In the genomic region with DNA sequence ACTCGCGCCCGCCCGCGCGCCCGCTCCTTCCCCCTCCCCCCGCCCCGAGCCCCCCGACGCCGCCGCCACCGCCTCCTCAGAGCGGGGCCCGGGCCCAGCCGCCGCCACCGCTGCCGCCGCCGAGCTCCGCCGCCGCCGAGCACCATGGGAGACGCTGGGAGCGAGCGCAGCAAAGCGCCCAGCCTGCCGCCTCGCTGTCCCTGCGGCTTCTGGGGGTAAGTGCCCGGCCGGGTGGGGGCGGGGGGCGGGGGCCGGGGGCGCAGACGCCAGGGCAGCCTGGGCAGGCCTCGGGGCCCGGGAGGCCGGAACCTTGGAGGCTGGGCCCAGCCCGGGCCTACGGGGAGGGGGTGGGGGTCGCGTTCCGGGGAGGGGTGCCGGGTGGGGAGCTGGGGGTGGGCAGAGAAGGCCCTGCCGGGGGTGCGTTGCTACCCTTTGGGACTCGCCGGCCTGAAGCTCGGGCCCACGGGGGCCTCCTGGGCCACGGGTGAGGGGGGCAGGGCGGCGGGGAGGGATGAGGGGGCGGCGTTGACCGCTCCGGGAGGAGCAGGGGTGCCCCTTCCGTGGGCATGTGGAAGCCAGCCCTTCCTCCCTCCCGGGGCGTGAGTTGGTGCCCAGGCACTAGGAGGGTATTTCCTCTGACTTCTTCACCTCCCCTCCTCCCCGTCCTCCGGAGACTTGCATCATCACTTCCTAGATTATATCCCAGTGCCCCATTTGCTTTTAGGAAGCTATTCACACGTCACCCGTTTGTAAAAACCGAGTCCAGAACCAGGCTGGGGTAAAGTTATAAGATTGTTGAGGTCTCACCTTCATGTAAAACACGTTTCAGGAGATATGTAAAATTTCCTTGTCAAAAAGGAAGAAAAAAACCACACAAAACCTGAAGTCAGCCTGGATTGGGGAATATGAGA, we compare ENCODE assay signal across 1 cellular context.
TF ChIP-seq lines count a peak whose summit lies in the region.

No MANE protein-coding gene starts in this region.

TF ChIP-seq in K562, 482 proteins besides CTCF, POLR2A, EP300 and RAD21 (continued from another document):
- peak; percentile 80 for TF ChIP-seq JUND (IDR thresholded peaks at IDR 0.05; ENCODE audit: borderline replicate concordance, low read depth, low read length)
- no peak; the same call in 1 of the 3 replicates for TF ChIP-seq JUND (tag; IDR thresholded peaks at IDR 0.05; ENCODE audit: borderline replicate concordance, low read depth, low read length)
- TF ChIP-seq ATF7 (IDR thresholded peaks at IDR 0.05) = peak; percentile 74; the same call in 1 of the 2 replicates
- TF ChIP-seq RFX1 (IDR thresholded peaks at IDR 0.05) = no peak
- peak; percentile 24; the same call in 1 of the 2 replicates for TF ChIP-seq ZFX (CRISPR knock-in tag; IDR thresholded peaks at IDR 0.05)
- TF ChIP-seq GABPB1 (CRISPR knock-in tag; IDR thresholded peaks at IDR 0.05) = peak; percentile 27; the same call in 1 of the 2 replicates
- peak; percentile 34; the same call in 1 of the 2 replicates for TF ChIP-seq TEAD4 (IDR thresholded peaks at IDR 0.05; ENCODE audit: low read length)
- TF ChIP-seq TEAD4 (CRISPR knock-in tag; IDR thresholded peaks at IDR 0.05; ENCODE audit: borderline replicate concordance) = no peak
- peak; percentile 69 for TF ChIP-seq EP400 (IDR thresholded peaks at IDR 0.05)
- peak; percentile 88 for TF ChIP-seq CEBPG (CRISPR knock-in tag; IDR thresholded peaks at IDR 0.05)
- peak; percentile 92 to 97 for TF ChIP-seq CEBPG (tag; conservative IDR thresholded peaks at IDR 0.05 in 1 of 2, IDR thresholded peaks at IDR 0.05 in 1 of 2)
- TF ChIP-seq HDAC1 (IDR thresholded peaks at IDR 0.05) = peak in 1 of 2 experiments; percentile 46; a peak in 1 of 4 replicates
- peak; percentile 91 for TF ChIP-seq CEBPB (tag; IDR thresholded peaks at IDR 0.05)
- TF ChIP-seq, protein P1, sequence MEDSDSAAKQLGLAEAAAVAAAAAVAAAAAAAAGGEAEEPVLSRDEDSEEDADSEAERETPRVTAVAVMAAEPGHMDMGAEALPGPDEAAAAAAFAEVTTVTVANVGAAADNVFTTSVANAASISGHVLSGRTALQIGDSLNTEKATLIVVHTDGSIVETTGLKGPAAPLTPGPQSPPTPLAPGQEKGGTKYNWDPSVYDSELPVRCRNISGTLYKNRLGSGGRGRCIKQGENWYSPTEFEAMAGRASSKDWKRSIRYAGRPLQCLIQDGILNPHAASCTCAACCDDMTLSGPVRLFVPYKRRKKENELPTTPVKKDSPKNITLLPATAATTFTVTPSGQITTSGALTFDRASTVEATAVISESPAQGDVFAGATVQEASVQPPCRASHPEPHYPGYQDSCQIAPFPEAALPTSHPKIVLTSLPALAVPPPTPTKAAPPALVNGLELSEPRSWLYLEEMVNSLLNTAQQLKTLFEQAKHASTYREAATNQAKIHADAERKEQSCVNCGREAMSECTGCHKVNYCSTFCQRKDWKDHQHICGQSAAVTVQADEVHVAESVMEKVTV (CRISPR knock-in tag; IDR thresholded peaks at IDR 0.05) = 0 out of 2 replicates have a peak, but pooled peaks have one; percentile 8
- no peak for TF ChIP-seq ATF1 (CRISPR knock-in tag; IDR thresholded peaks at IDR 0.05)
- TF ChIP-seq ATF1 (tag; IDR thresholded peaks at IDR 0.05) = peak; percentile 60
- 0 out of 2 replicates have a peak, but pooled peaks have one; percentile 33 for TF ChIP-seq TFAP4 (CRISPR knock-in tag; IDR thresholded peaks at IDR 0.05; ENCODE audit: borderline replicate concordance)
- TF ChIP-seq ZKSCAN3 (CRISPR knock-in tag; IDR thresholded peaks at IDR 0.05) = no peak
- TF ChIP-seq SP1 (CRISPR knock-in tag; IDR thresholded peaks at IDR 0.05) = 0 out of 2 replicates have a peak, but pooled peaks have one; percentile 31
- peak; percentile 90 for TF ChIP-seq ZNF263 (CRISPR knock-in tag; IDR thresholded peaks at IDR 0.05; ENCODE audit: borderline replicate concordance)
- no peak for TF ChIP-seq BRD4 (IDR thresholded peaks at IDR 0.05)
- TF ChIP-seq, protein P2, sequence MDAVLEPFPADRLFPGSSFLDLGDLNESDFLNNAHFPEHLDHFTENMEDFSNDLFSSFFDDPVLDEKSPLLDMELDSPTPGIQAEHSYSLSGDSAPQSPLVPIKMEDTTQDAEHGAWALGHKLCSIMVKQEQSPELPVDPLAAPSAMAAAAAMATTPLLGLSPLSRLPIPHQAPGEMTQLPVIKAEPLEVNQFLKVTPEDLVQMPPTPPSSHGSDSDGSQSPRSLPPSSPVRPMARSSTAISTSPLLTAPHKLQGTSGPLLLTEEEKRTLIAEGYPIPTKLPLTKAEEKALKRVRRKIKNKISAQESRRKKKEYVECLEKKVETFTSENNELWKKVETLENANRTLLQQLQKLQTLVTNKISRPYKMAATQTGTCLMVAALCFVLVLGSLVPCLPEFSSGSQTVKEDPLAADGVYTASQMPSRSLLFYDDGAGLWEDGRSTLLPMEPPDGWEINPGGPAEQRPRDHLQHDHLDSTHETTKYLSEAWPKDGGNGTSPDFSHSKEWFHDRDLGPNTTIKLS (IDR thresholded peaks at IDR 0.05; ENCODE audit: borderline replicate concordance, low read depth) = peak; percentile 31; the same call in 1 of the 2 replicates
- TF ChIP-seq ZNF175 (CRISPR knock-in tag; IDR thresholded peaks at IDR 0.05; ENCODE audit: low read depth) = no peak
- TF ChIP-seq ZNF133 (CRISPR knock-in tag; IDR thresholded peaks at IDR 0.05) = no peak
- peak; percentile 32; the same call in 1 of the 2 replicates for TF ChIP-seq FOSL1 (tag; conservative IDR thresholded peaks at IDR 0.05)
- TF ChIP-seq TRIM24 (IDR thresholded peaks at IDR 0.05) = peak in 1 of 2 experiments; percentile 37; a peak in 1 of 4 replicates
- no peak for TF ChIP-seq CBFA2T3 (IDR thresholded peaks at IDR 0.05)
- peak; percentile 53; the same call in 1 of the 2 replicates for TF ChIP-seq CREM (IDR thresholded peaks at IDR 0.05; ENCODE audit: low read depth)
- TF ChIP-seq NR2C2 (CRISPR knock-in tag; IDR thresholded peaks at IDR 0.05) = no peak
- peak; percentile 41; the same call in 1 of the 2 replicates for TF ChIP-seq NR2C2 (tag; IDR thresholded peaks at IDR 0.05)
- 0 out of 2 replicates have a peak, but pooled peaks have one; percentile 27 for TF ChIP-seq ZNF76 (CRISPR knock-in tag; IDR thresholded peaks at IDR 0.05; ENCODE audit: borderline replicate concordance)
- TF ChIP-seq, protein P3, sequence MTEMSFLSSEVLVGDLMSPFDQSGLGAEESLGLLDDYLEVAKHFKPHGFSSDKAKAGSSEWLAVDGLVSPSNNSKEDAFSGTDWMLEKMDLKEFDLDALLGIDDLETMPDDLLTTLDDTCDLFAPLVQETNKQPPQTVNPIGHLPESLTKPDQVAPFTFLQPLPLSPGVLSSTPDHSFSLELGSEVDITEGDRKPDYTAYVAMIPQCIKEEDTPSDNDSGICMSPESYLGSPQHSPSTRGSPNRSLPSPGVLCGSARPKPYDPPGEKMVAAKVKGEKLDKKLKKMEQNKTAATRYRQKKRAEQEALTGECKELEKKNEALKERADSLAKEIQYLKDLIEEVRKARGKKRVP (CRISPR knock-in tag; IDR thresholded peaks at IDR 0.05) = peak; percentile 80
- TF ChIP-seq ETV6 (IDR thresholded peaks at IDR 0.05; ENCODE audit: borderline replicate concordance in 1 of 2, low read depth in 2 of 2, low read length in 1 of 2) = peak in 1 of 2 experiments; percentile 80; a peak in 2 of 4 replicates
- TF ChIP-seq ETV6 (CRISPR knock-in tag; IDR thresholded peaks at IDR 0.05; ENCODE audit: borderline replicate concordance) = no peak
- no peak for TF ChIP-seq RBM34 (IDR thresholded peaks at IDR 0.05; ENCODE audit: borderline replicate concordance, insufficient read depth, low read length)
- TF ChIP-seq, protein P4, sequence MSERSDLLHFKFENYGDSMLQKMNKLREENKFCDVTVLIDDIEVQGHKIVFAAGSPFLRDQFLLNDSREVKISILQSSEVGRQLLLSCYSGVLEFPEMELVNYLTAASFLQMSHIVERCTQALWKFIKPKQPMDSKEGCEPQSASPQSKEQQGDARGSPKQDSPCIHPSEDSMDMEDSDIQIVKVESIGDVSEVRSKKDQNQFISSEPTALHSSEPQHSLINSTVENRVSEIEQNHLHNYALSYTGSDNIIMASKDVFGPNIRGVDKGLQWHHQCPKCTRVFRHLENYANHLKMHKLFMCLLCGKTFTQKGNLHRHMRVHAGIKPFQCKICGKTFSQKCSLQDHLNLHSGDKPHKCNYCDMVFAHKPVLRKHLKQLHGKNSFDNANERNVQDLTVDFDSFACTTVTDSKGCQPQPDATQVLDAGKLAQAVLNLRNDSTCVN (CRISPR knock-in tag; IDR thresholded peaks at IDR 0.05) = 0 out of 2 replicates have a peak, but pooled peaks have one; percentile 17
- no peak for TF ChIP-seq HNRNPLL (IDR thresholded peaks at IDR 0.05; ENCODE audit: low read depth, low read length, poor library complexity, severe bottlenecking)
TF ChIP-seq in K562: peak in this region for 47.
